Comparison of ENCODE assay signal across 20 cellular contexts in the genomic region with DNA sequence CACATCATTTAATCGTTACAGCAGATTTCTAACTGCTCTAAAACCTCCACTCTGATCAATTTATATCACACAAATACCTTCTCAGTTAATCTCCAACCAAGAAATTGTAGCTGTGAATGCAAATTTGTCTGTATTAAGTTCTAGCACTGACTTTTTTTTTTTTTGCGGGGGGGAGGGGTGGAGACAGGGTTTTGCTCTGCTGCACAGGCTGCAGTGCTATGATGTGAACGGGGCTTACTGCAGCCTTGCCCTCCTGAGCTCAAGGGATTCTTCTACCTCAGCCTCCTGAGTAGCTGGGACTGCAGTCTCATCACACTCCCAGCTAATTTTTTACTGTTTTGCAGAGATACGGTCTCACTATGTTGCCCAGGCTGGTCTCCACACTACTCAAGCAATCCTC.
DNase-seq lines count a peak whose midpoint lies in the region; ATAC-seq, FAIRE-seq and TF ChIP-seq lines count a peak whose summit lies in the region.
"Had no signal": no experiment of that assay in that cellular context is flagged by ENCODE, and none has a peak within 500 bp of the region (broad histone marks: within the 10 kb centered on the region; RNA-seq: fewer than 3 reads in every experiment).

No MANE protein-coding gene starts in this region.

- 88% methylated on average over 4 of the region's 4 CpGs for WGBS in K562 (ENCODE audit: insufficient coverage, low coverage, missing lambda C conversion rate)
- 80 to 81% methylated on average over 4 of the region's 4 CpGs for WGBS in pancreas, 2 donors
- 88 to 94% methylated on average over 4 of the region's 4 CpGs for WGBS in upper lobe of left lung, 2 donors

- H3K27ac Mint-ChIP-seq in neural progenitor cell, result peak overlapping the region; percentile 11

- no peaks in the 10 kb centered on the region for H3K27me3 Mint-ChIP-seq in neural progenitor cell (ENCODE audit: insufficient read depth, low read depth)
- H3K27me3 Mint-ChIP-seq: CD8-positive, alpha-beta memory T cell had no signal

- H3K9me3 ChIP-seq in Karpas-422 (ENCODE audit: low read length), result no peaks in the 10 kb centered on the region
- no peaks in the 10 kb centered on the region for H3K9me3 ChIP-seq in K562 (replicated peaks; ENCODE audit: control insufficient read depth, insufficient read depth, low read depth, low read length)
- H3K9me3 ChIP-seq in neural progenitor cell (ENCODE audit: low read depth), result no peaks in the 10 kb centered on the region
- no peaks in the 10 kb centered on the region for H3K9me3 ChIP-seq in pancreas
- no peaks in the 10 kb centered on the region for H3K9me3 ChIP-seq in upper lobe of left lung
- H3K9me3 ChIP-seq: BE2C had no signal

- no peak for TF ChIP-seq CTCF in K562 (IDR thresholded peaks at IDR 0.05 in 2 of 3, conservative IDR thresholded peaks at IDR 0.05 in 1 of 3; ENCODE audit: insufficient read depth in 2 of 3, low read depth in 1 of 3, low read length in 3 of 3)
- no peak for TF ChIP-seq CTCF in neural progenitor cell (IDR thresholded peaks at IDR 0.05)
- no peak for TF ChIP-seq CTCF in pancreas (IDR thresholded peaks at IDR 0.05)
- TF ChIP-seq CTCF in upper lobe of left lung (IDR thresholded peaks at IDR 0.05), result no peak

- H3K27ac ChIP-seq in Karpas-422 (ENCODE audit: low read length) (no peak overlapping the region), K562 (ENCODE audit: extremely low read depth, low read depth, low read length) (no peak overlapping the region), neural progenitor cell (no peak overlapping the region), pancreas (no peak overlapping the region), upper lobe of left lung (no peak overlapping the region)
- H3K27ac ChIP-seq: HL-60 had no signal

- peaks cover 42% of the 10 kb centered on the region for H3K4me1 Mint-ChIP-seq in neural progenitor cell

- H2AFZ ChIP-seq in Karpas-422 (ENCODE audit: low read length) (no peak overlapping the region), K562 (ENCODE audit: low read depth, low read length) (no peak overlapping the region), neural progenitor cell (replicated peaks) (no peak overlapping the region)

- H3K4me3 ChIP-seq in Karpas-422 (ENCODE audit: low read length) (0 out of 2 replicates have a peak overlapping the region, but pooled peaks have one; percentile 27), K562 (no peak overlapping the region), neural progenitor cell (no peak overlapping the region), pancreas (no peak overlapping the region), upper lobe of left lung (no peak overlapping the region)

- no peak overlapping the region for H3K4me3 Mint-ChIP-seq in neural progenitor cell
- H3K4me3 Mint-ChIP-seq: CD8-positive, alpha-beta memory T cell had no signal

- TF ChIP-seq EP300 in K562 (IDR thresholded peaks at IDR 0.05; ENCODE audit: low read length) (no peak), upper lobe of left lung (IDR thresholded peaks at IDR 0.05) (no peak)

- H4K20me1 ChIP-seq in Karpas-422 (ENCODE audit: insufficient read depth, low read depth, low read length) (peaks cover 7% of the 10 kb centered on the region; the same call in 1 of the 2 replicates), K562 (replicated peaks; ENCODE audit: control insufficient read depth, insufficient read depth, low read length) (no peaks in the 10 kb centered on the region), neural progenitor cell (ENCODE audit: low read depth) (peaks cover 65% of the 10 kb centered on the region)

- POLR2A ChIA-PET in K562 (lab: Yijun Ruan, JAX), result interaction anchor here (0.6 kb wide), 1 partner anchor 1968 kb away, joined by 3 read pairs; no protein-coding TSS in a partner anchor

- peak overlapping the region; percentile 64 for H3K4me2 ChIP-seq in Karpas-422 (ENCODE audit: low read depth, low read length, poor library complexity, severe bottlenecking)
- no peak overlapping the region for H3K4me2 ChIP-seq in K562 (ENCODE audit: insufficient read depth, low read length)
- no peak overlapping the region for H3K4me2 ChIP-seq in neural progenitor cell

- no peak overlapping the region for H3K9ac ChIP-seq in Karpas-422 (ENCODE audit: low read length)
- H3K9ac ChIP-seq in K562 (ENCODE audit: insufficient read depth in 1 of 2, low read depth in 2 of 2, low read length in 2 of 2), result no peak overlapping the region
- no peak overlapping the region for H3K9ac ChIP-seq in neural progenitor cell

- peaks cover 27% of the 10 kb centered on the region for H3K36me3 Mint-ChIP-seq in neural progenitor cell

- no peaks in the 10 kb centered on the region for H3K9me1 ChIP-seq in K562 (ENCODE audit: control insufficient read depth, insufficient read depth, low read length)

- CTCF ChIA-PET in K562 (lab: Yijun Ruan, JAX; ENCODE audit: low intra/inter-chr PET ratio), result no interaction called here

- H3K9me3 Mint-ChIP-seq in neural progenitor cell, result peaks cover 2% of the 10 kb centered on the region
- H3K9me3 Mint-ChIP-seq: CD8-positive, alpha-beta memory T cell had no signal

- in situ Hi-C loops in K562 (cut with MboI), result no loop called here

- no peaks in the 10 kb centered on the region for H3K79me2 ChIP-seq in Karpas-422 (ENCODE audit: low read length)
- peaks cover 24% of the 10 kb centered on the region for H3K79me2 ChIP-seq in K562 (ENCODE audit: control insufficient read depth, insufficient read depth, low read length)
- H3K79me2 ChIP-seq in neural progenitor cell (ENCODE audit: low read depth), result peaks cover 96% of the 10 kb centered on the region

- DNase-seq in GM12891 (ENCODE audit: insufficient read length, low spot score) (no peak), Karpas-422 (peak; percentile 88), K562 (ENCODE audit: extremely low read depth in 1 of 4, low spot score in 3 of 4) (no peak), neural progenitor cell (ENCODE audit: low spot score) (no peak), pancreas (no peak), NCI-H748 (lab: John Stamatoyannopoulos, UW; ENCODE audit: unreplicated experiment) (no peak), upper lobe of left lung (no peak)
- no peak for DNase-seq in activated CD4-positive, alpha-beta T cell treated with anti-CD3 and anti-CD28 coated beads, Interleukin-2, amount 50 U/mL, for 4 hours
- DNase-seq: BE2C; CD8-positive, alpha-beta memory T cell; DMS 273 treated with DMSO at 0.1 percent for 48 hours; KBM-7; NCI-H1092; NCI-H1694 treated with DMSO at 0.1 percent for 48 hours; NCI-H446 treated with DMSO at 0.1 percent for 48 hours; NCI-H774; SHP77 treated with DMSO at 0.1 percent for 48 hours had no signal

- FAIRE-seq in GM12891 (lab: Jason Lieb, UNC) (no peak), K562 (lab: Jason Lieb, UNC) (no peak), pancreas (lab: Jason Lieb, UNC) (no peak)
- FAIRE-seq: RCC 7860 had no signal

- H3K4me1 ChIP-seq in Karpas-422 (ENCODE audit: low read length) (peaks cover 32% of the 10 kb centered on the region), K562 (replicated peaks in 1 of 2; ENCODE audit: control insufficient read depth in 2 of 2, insufficient read depth in 2 of 2, low read length in 2 of 2) (peaks cover 4 to 5% of the 10 kb centered on the region in 2 experiments; a peak in 3 of 5 replicates), neural progenitor cell (peaks cover 14% of the 10 kb centered on the region), pancreas (peaks cover 0 to 13% (median 11%) of the 10 kb centered on the region in 3 donors), upper lobe of left lung (peaks cover 14 to 21% (median 18%) of the 10 kb centered on the region in 4 donors)
- H3K4me1 ChIP-seq: BE2C had no signal

- no peaks in the 10 kb centered on the region for H3K27me3 ChIP-seq in Karpas-422 (ENCODE audit: low read length)
- no peaks in the 10 kb centered on the region for H3K27me3 ChIP-seq in K562 (ENCODE audit: control insufficient read depth in 2 of 2, insufficient read depth in 2 of 2, low read length in 2 of 2)
- no peaks in the 10 kb centered on the region for H3K27me3 ChIP-seq in neural progenitor cell
- no peaks in the 10 kb centered on the region for H3K27me3 ChIP-seq in pancreas
- H3K27me3 ChIP-seq in upper lobe of left lung, result no peaks in the 10 kb centered on the region
- H3K27me3 ChIP-seq: BE2C had no signal

- H3K9me2 ChIP-seq in Karpas-422 (replicated peaks; ENCODE audit: insufficient read depth, low read length), result no peaks in the 10 kb centered on the region

- ATAC-seq in K562, result no peak; the same call in 2 of the 3 replicates
- no peak for ATAC-seq in pancreas
- ATAC-seq in upper lobe of left lung (ENCODE audit: low FRiP score in 2 of 2), result no peak
- ATAC-seq: HCT116 had no signal

- TF ChIP-seq POLR2A in GM12891 (IDR thresholded peaks at IDR 0.05; ENCODE audit: low read depth, low read length), result no peak
- TF ChIP-seq POLR2A in K562 (conservative IDR thresholded peaks at IDR 0.05), result no peak
- no peak for TF ChIP-seq POLR2A in upper lobe of left lung (IDR thresholded peaks at IDR 0.05)

- BruUV-seq in K562 (replicated peaks; lab: Mats Ljungman, UMichigan), result no TSS peak

- no peaks in the 10 kb centered on the region for H3F3A ChIP-seq in neural progenitor cell (ENCODE audit: low read depth)

- intact Hi-C loops in K562 (cut with micrococcal nuclease) (no loop called here), pancreas (cut with DNase I) (no loop called here)

- no peaks in the 10 kb centered on the region for H3K36me3 ChIP-seq in Karpas-422 (ENCODE audit: insufficient read depth, low read length)
- peaks cover 24% of the 10 kb centered on the region for H3K36me3 ChIP-seq in K562 (ENCODE audit: control insufficient read depth, insufficient read depth, low read length)
- H3K36me3 ChIP-seq in neural progenitor cell, result no peaks in the 10 kb centered on the region
- H3K36me3 ChIP-seq in pancreas, result peaks cover 0 to 4% (median 0%) of the 10 kb centered on the region in 3 donors
- H3K36me3 ChIP-seq in upper lobe of left lung, result peaks cover 0 to 4% (median 0%) of the 10 kb centered on the region in 4 donors
- H3K36me3 ChIP-seq: BE2C had no signal

- TF ChIP-seq RAD21 in K562 (CRISPR knock-in tag; conservative IDR thresholded peaks at IDR 0.05 in 1 of 2, IDR thresholded peaks at IDR 0.05 in 1 of 2), result no peak

TF ChIP-seq in GM12891, 5 proteins besides CTCF, POLR2A, EP300 and RAD21:
- TF ChIP-seq TAF1 (IDR thresholded peaks at IDR 0.05; ENCODE audit: low read depth, low read length) (no peak), POU2F2 (IDR thresholded peaks at IDR 0.05; ENCODE audit: low read depth, low read length) (no peak), SPI1 (IDR thresholded peaks at IDR 0.05; ENCODE audit: low read depth, low read length) (no peak), POLR2AphosphoS5 (IDR thresholded peaks at IDR 0.05; ENCODE audit: low read depth, low read length) (no peak), PAX5 (IDR thresholded peaks at IDR 0.05; ENCODE audit: insufficient read depth, low read length, severe bottlenecking) (peak; percentile 78)

TF ChIP-seq in K562, 482 proteins besides CTCF, POLR2A, EP300 and RAD21:
- TF ChIP-seq SAFB (IDR thresholded peaks at IDR 0.05; ENCODE audit: borderline replicate concordance, low read depth, low read length), result no peak
- TF ChIP-seq ZNF384 (IDR thresholded peaks at IDR 0.05; ENCODE audit: low read depth, low read length), result 0 out of 2 replicates have a peak, but pooled peaks have one; percentile 41
